In genomic region chr7:21429021-21429420, GRCh38 we compare ENCODE assay signal across 10 cellular contexts. TPM values are rescaled to one million over a fixed set of nuclear protein-coding genes. Genes with fewer than 3 reads are reported as not detected.
DNase-seq lines count a peak whose midpoint lies in the region; ATAC-seq and TF ChIP-seq lines count a peak whose summit lies in the region.
"Had no signal": no experiment of that assay in that cellular context is flagged by ENCODE, and none has a peak within 500 bp of the region (broad histone marks: within the 10 kb centered on the region; RNA-seq: fewer than 3 reads in every experiment).

No MANE protein-coding gene starts in this region.

- H3K36me3 Mint-ChIP-seq in GM23338 (ENCODE audit: low read depth): peaks cover 29% of the 10 kb centered on the region

- H3K4me1 Mint-ChIP-seq in GM23338: peaks cover 47% of the 10 kb centered on the region

- TF ChIP-seq POLR2A in sigmoid colon (IDR thresholded peaks at IDR 0.05): no peak

- H3K79me2 ChIP-seq in GM23338 (replicated peaks; ENCODE audit: insufficient read depth) (peaks cover 56% of the 10 kb centered on the region), PC-9 (ENCODE audit: low read depth) (no peaks in the 10 kb centered on the region)

- no peaks in the 10 kb centered on the region for H3K36me3 ChIP-seq in GM23338 (ENCODE audit: insufficient read depth)
- no peaks in the 10 kb centered on the region for H3K36me3 ChIP-seq in PC-9 (ENCODE audit: low read depth)
- no peaks in the 10 kb centered on the region for H3K36me3 ChIP-seq in sigmoid colon

- no peak for TF ChIP-seq EP300 in sigmoid colon (IDR thresholded peaks at IDR 0.05)

- H3K9me3 ChIP-seq in PC-9 (ENCODE audit: insufficient read depth, low read depth) (no peaks in the 10 kb centered on the region), sigmoid colon (no peaks in the 10 kb centered on the region)

- H3K27me3 Mint-ChIP-seq in GM23338 (ENCODE audit: insufficient read depth, low read depth, poor library complexity): peaks cover 14% of the 10 kb centered on the region
- H3K27me3 Mint-ChIP-seq: dendritic cell treated with granulocyte-macrophage colony-stimulating factor and Interleukin-4, amounts not matched to agents 40 ng/mL and 50 ng/mL, for 4 days had no signal

- DNase-seq in GM23338 (ENCODE audit: low spot score) (no peak), PC-9 (no peak), epithelial cell of proximal tubule (ENCODE audit: low read depth) (no peak), sigmoid colon (no peak), GF-D8 (lab: John Stamatoyannopoulos, UW) (no peak), SK-N-DZ (ENCODE audit: low spot score) (no peak)
- no peak for DNase-seq in activated effector memory CD4-positive, alpha-beta T cell treated with Interleukin-2 at 50 U/mL for 16 hours
- DNase-seq: NCI-H510A treated with DMSO at 0.1 percent for 48 hours; stimulated activated CD4-positive, alpha-beta T cell treated with anti-CD3 and anti-CD28 coated beads, Interleukin-4, amount 100 ng/mL, for 1 hour had no signal

- POLR2A ChIA-PET in PC-9 (lab: Charles Lee; ENCODE audit: unreplicated experiment): no interaction called here

- intact Hi-C loops in PC-9 (cut with micrococcal nuclease; ENCODE audit: unreplicated experiment): loop anchor here (5.0 to 10.0 kb wide), 4 partner anchors 73 to 1146 kb away; partner anchors contain the start of gene CDCA7L
- intact Hi-C loops in sigmoid colon (cut with DNase I): loop anchor here (5.0 to 10.0 kb wide), 4 partner anchors 653 to 1676 kb away; partner anchors contain the start of genes HYCC1, IL6 and KLHL7

- H2AFZ ChIP-seq in GM23338: no peak overlapping the region
- peak overlapping the region; percentile 92 for H2AFZ ChIP-seq in PC-9

- H3K9me3 Mint-ChIP-seq in GM23338: no peaks in the 10 kb centered on the region
- H3K9me3 Mint-ChIP-seq: dendritic cell treated with granulocyte-macrophage colony-stimulating factor and Interleukin-4, amounts not matched to agents 40 ng/mL and 50 ng/mL, for 4 days had no signal

- H3K27me3 ChIP-seq in GM23338 (ENCODE audit: insufficient read depth): no peaks in the 10 kb centered on the region
- H3K27me3 ChIP-seq in PC-9 (ENCODE audit: insufficient read depth, low read depth): no peaks in the 10 kb centered on the region
- no peaks in the 10 kb centered on the region for H3K27me3 ChIP-seq in sigmoid colon

- BruUV-seq in PC-9 (replicated peaks; lab: Mats Ljungman, UMichigan): TSS peak; percentile 30

- H3K4me3 ChIP-seq in GM23338: peak overlapping the region; percentile 91
- peak overlapping the region; percentile 83 for H3K4me3 ChIP-seq in PC-9
- peak overlapping the region; percentile 75 for H3K4me3 ChIP-seq in epithelial cell of proximal tubule (ENCODE audit: low read depth, low read length)
- H3K4me3 ChIP-seq in sigmoid colon: peak overlapping the region; percentile 54 to 91 (median 74)

- peak overlapping the region; percentile 79 for H3K27ac Mint-ChIP-seq in GM23338

- H3K4me2 ChIP-seq in GM23338 (peak overlapping the region; percentile 97), PC-9 (peak overlapping the region; percentile 92)

- H3K4me1 ChIP-seq in GM23338 (ENCODE audit: insufficient read depth): peaks cover 47% of the 10 kb centered on the region
- peaks cover 20% of the 10 kb centered on the region for H3K4me1 ChIP-seq in PC-9 (replicated peaks; ENCODE audit: insufficient read depth)
- peaks cover 0 to 44% (median 32%) of the 10 kb centered on the region in 4 donors for H3K4me1 ChIP-seq in sigmoid colon

- H4K20me1 ChIP-seq in GM23338 (replicated peaks; ENCODE audit: insufficient read depth) (peaks cover 10% of the 10 kb centered on the region; the same call in 1 of the 2 replicates), PC-9 (ENCODE audit: insufficient read depth) (no peaks in the 10 kb centered on the region)

- TF ChIP-seq CTCF in GM23338 (conservative IDR thresholded peaks at IDR 0.05; ENCODE audit: low read depth in 2 of 2) (no peak), PC-9 (conservative IDR thresholded peaks at IDR 0.05) (no peak), epithelial cell of proximal tubule (conservative IDR thresholded peaks at IDR 0.05; ENCODE audit: low read depth, low read length) (no peak), sigmoid colon (IDR thresholded peaks at IDR 0.05) (no peak)

- WGBS in sigmoid colon, 2 donors: 53 to 57% methylated on average over 3 of the region's 3 CpGs

- H3K27ac ChIP-seq in GM23338 (ENCODE audit: low read depth): peak overlapping the region; percentile 99
- peak overlapping the region; percentile 46 for H3K27ac ChIP-seq in PC-9
- peak overlapping the region; percentile 91 to 99 (median 98) for H3K27ac ChIP-seq in sigmoid colon

- no peak for ATAC-seq in GM23338

- peaks cover 8% of the 10 kb centered on the region for H3F3A ChIP-seq in GM23338 (replicated peaks; ENCODE audit: low read depth)
- H3F3A ChIP-seq in PC-9 (ENCODE audit: insufficient read depth, low read depth): peaks cover 8% of the 10 kb centered on the region; the same call in 1 of the 2 replicates

- CTCF ChIA-PET in PC-9 (lab: Charles Lee): no interaction called here

- 0 out of 2 replicates have a peak, but pooled peaks cover 3% of the 10 kb centered on the region for H3K9me2 ChIP-seq in GM23338 (ENCODE audit: insufficient read depth)
- no peaks in the 10 kb centered on the region for H3K9me2 ChIP-seq in PC-9 (ENCODE audit: insufficient read depth)

- peak overlapping the region; percentile 97 for H3K4me3 Mint-ChIP-seq in GM23338

TF ChIP-seq in GM23338, 12 proteins besides CTCF, POLR2A, EP300 and RAD21 (continues in another document):
- TF ChIP-seq ZNF331 (CRISPR knock-in tag; IDR thresholded peaks at IDR 0.05; ENCODE audit: low read depth) (no peak), STAT1 (IDR thresholded peaks at IDR 0.05; ENCODE audit: unreplicated experiment) (no peak), JUNB (IDR thresholded peaks at IDR 0.05; ENCODE audit: unreplicated experiment) (no peak), EZH2phosphoT487 (IDR thresholded peaks at IDR 0.05; ENCODE audit: unreplicated experiment) (no peak), ZNF114 (CRISPR knock-in tag; IDR thresholded peaks at IDR 0.05) (no peak), REST (IDR thresholded peaks at IDR 0.05; ENCODE audit: unreplicated experiment) (no peak), EZH2 (IDR thresholded peaks at IDR 0.05; ENCODE audit: low read depth, unreplicated experiment) (no peak)

RNA-seq across cellular contexts. Expression of gene SP4, which starts 1.1 kb away (rescaled TPM):
- 36.7 and 41.6 TPM in 2 replicates for total RNA-seq in GM23338 (2014; rRNA removed; shearing (Covaris generic))
- polyA plus RNA-seq in GM23338 (2016; fragmentation: Nextera tagmentation; extraction: Ambion mirVana) (10.7 and 11.9 TPM in 2 replicates), sigmoid colon (1 to 10 TPM in 1 of 3 donors, under 1 TPM in 2; 0.60 to 2.6 (median 0.69) TPM)
- total RNA-seq in PC-9 (2021) (5.4 and 6.1 TPM in 2 replicates), epithelial cell of proximal tubule (3.3 and 4.6 TPM in 2 replicates), sigmoid colon (1 to 10 TPM; 3.9 to 8.7 (median 7.2) TPM)
- polyA plus RNA-seq in SK-N-DZ (2014; cell fraction: cytosol; rRNA removed): 14.8 and 15.1 TPM in 2 replicates
- polyA plus RNA-seq in SK-N-DZ (2014; cell fraction: nucleus; rRNA removed): 9.3 and 10.6 TPM in 2 replicates

Comparison
In these comparisons a context has a peak if more than half of its experiments do, and no peak if none do; other contexts are left out.
1. H3K27ac ChIP-seq: peak in every context shown above with its lines; median percentile 99 in GM23338; 98 in sigmoid colon; 46 in PC-9.